Comparison of ENCODE assay signal across 8 cellular contexts in genomic region chr22:49852568-49852897, GRCh38. TPM values are rescaled to one million over a fixed set of nuclear protein-coding genes. Genes with fewer than 3 reads are reported as not detected.
A peak's percentile ranks its signal among the peaks of the same experiment; 100 is the strongest.
DNase-seq lines count a peak whose midpoint lies in the region; ATAC-seq and TF ChIP-seq lines count a peak whose summit lies in the region.
"Not testable (repeated sequence)": the region's sequence is repeated elsewhere in the genome, so short reads cannot be mapped to it uniquely, and the experiment has no call there.

No MANE protein-coding gene starts in this region.

- H3K9me3 ChIP-seq in HAP-1; hepatocyte (ENCODE audit: low read depth); smooth muscle cell (replicated peaks; ENCODE audit: low read depth): not testable (repeated sequence)

- H3K27ac ChIP-seq in RWPE1 (peak overlapping the region; percentile 94), dorsolateral prefrontal cortex (peak overlapping the region in 30 of 59 donors; percentile 75 to 95 (median 88)), hepatocyte (peak overlapping the region; percentile 95), smooth muscle cell (ENCODE audit: low read depth) (peak overlapping the region; percentile 68)

- not testable (repeated sequence) for H3F3A ChIP-seq in smooth muscle cell (ENCODE audit: low read depth)

- H3K9me3 Mint-ChIP-seq in activated naive CD4-positive, alpha-beta T cell treated with anti-CD3 and anti-CD28 coated beads for 36 hours; naive thymus-derived CD8-positive, alpha-beta T cell: not testable (repeated sequence)

- peak overlapping the region; percentile 36 for H3K27ac Mint-ChIP-seq in activated naive CD4-positive, alpha-beta T cell treated with anti-CD3 and anti-CD28 coated beads for 36 hours
- peak overlapping the region in 8 of 10 donors; percentile 23 to 81 (median 67) for H3K27ac Mint-ChIP-seq in naive thymus-derived CD8-positive, alpha-beta T cell

- peak overlapping the region; percentile 73 for H3K4me3 Mint-ChIP-seq in activated naive CD4-positive, alpha-beta T cell treated with anti-CD3 and anti-CD28 coated beads for 36 hours
- H3K4me3 Mint-ChIP-seq in naive thymus-derived CD8-positive, alpha-beta T cell: peak overlapping the region; percentile 61 to 86 (median 71)

- not testable (repeated sequence) for ATAC-seq in naive thymus-derived CD8-positive, alpha-beta T cell

- not testable (repeated sequence) for H3K36me3 Mint-ChIP-seq in activated naive CD4-positive, alpha-beta T cell treated with anti-CD3 and anti-CD28 coated beads for 36 hours (ENCODE audit: low read depth); naive thymus-derived CD8-positive, alpha-beta T cell

- H3K4me3 ChIP-seq in AG04449 (ENCODE audit: low read depth, low read length) (peak overlapping the region; percentile 76), HAP-1 (peak overlapping the region; percentile 67), dorsolateral prefrontal cortex (peak overlapping the region; percentile 59 to 99 (median 90)), hepatocyte (peak overlapping the region; percentile 85), smooth muscle cell (peak overlapping the region; percentile 78)

- 52% methylated on average over 13 of the region's 13 CpGs for WGBS in hepatocyte (ENCODE audit: low lambda C conversion rate, missing lambda C conversion rate)
- WGBS in smooth muscle cell (ENCODE audit: low lambda C conversion rate): 66% methylated on average over 13 of the region's 13 CpGs

- not testable (repeated sequence) for TF ChIP-seq CTCF in AG04449 (IDR thresholded peaks at IDR 0.05; ENCODE audit: insufficient read depth, low read length, missing control alignments); RWPE1 (conservative IDR thresholded peaks at IDR 0.05; ENCODE audit: low read depth); dorsolateral prefrontal cortex (IDR thresholded peaks at IDR 0.05 in 54 of 56, conservative IDR thresholded peaks at IDR 0.05 in 2 of 56; ENCODE audit: low read depth in 1 of 56, partially characterized antibody in 56 of 56); hepatocyte (IDR thresholded peaks at IDR 0.05; ENCODE audit: poor library complexity); smooth muscle cell (IDR thresholded peaks at IDR 0.05; ENCODE audit: borderline replicate concordance, insufficient read depth, poor library complexity, severe bottlenecking)

- H3K79me2 ChIP-seq in hepatocyte (peaks cover 33% of the 10 kb centered on the region), smooth muscle cell (ENCODE audit: low read depth) (peaks cover 34% of the 10 kb centered on the region)

- not testable (repeated sequence) for H3K9me2 ChIP-seq in hepatocyte (replicated peaks; ENCODE audit: insufficient read depth)

- not testable (repeated sequence) for H3K9ac ChIP-seq in smooth muscle cell (ENCODE audit: low read depth)

- peaks cover 40% of the 10 kb centered on the region for H3K4me1 Mint-ChIP-seq in activated naive CD4-positive, alpha-beta T cell treated with anti-CD3 and anti-CD28 coated beads for 36 hours (ENCODE audit: low read depth)
- peaks cover 33 to 52% (median 47%) of the 10 kb centered on the region in 4 donors for H3K4me1 Mint-ChIP-seq in naive thymus-derived CD8-positive, alpha-beta T cell

- H2AFZ ChIP-seq in hepatocyte: peak overlapping the region; percentile 89
- peak overlapping the region; percentile 93 for H2AFZ ChIP-seq in smooth muscle cell (ENCODE audit: low read depth)

- CTCF ChIA-PET in AG04449 (lab: Yijun Ruan, JAX); RWPE1 (lab: Yijun Ruan, JAX); activated naive CD4-positive, alpha-beta T cell treated with anti-CD3 and anti-CD28 coated beads for 36 hours (lab: Charles Lee): not testable (repeated sequence)

- not testable (repeated sequence) for H3K27me3 Mint-ChIP-seq in activated naive CD4-positive, alpha-beta T cell treated with anti-CD3 and anti-CD28 coated beads for 36 hours (ENCODE audit: low read depth); naive thymus-derived CD8-positive, alpha-beta T cell

- peaks cover 13% of the 10 kb centered on the region for H3K4me1 ChIP-seq in HAP-1
- peaks cover 35% of the 10 kb centered on the region for H3K4me1 ChIP-seq in hepatocyte (ENCODE audit: insufficient read depth)
- peaks cover 30% of the 10 kb centered on the region for H3K4me1 ChIP-seq in smooth muscle cell (ENCODE audit: low read depth)

- DNase-seq in AG04449 (ENCODE audit: low read depth, low spot score); HAP-1 (ENCODE audit: low spot score in 2 of 2); RWPE1 (ENCODE audit: low spot score); activated naive CD4-positive, alpha-beta T cell treated with anti-CD3 and anti-CD28 coated beads for 36 hours; dorsolateral prefrontal cortex; hepatocyte (ENCODE audit: low spot score); naive thymus-derived CD8-positive, alpha-beta T cell; smooth muscle cell (lab: John Stamatoyannopoulos, UW; ENCODE audit: unreplicated experiment): not testable (repeated sequence)

- intact Hi-C loops in activated naive CD4-positive, alpha-beta T cell treated with anti-CD3 and anti-CD28 coated beads for 36 hours (cut with micrococcal nuclease): loop anchor here (5.0 kb wide), 1 partner anchor 65 kb away; no protein-coding TSS in a partner anchor
- intact Hi-C loops in dorsolateral prefrontal cortex (cut with DNase I): loop anchor here in 1 of 2 donors (5.0 kb wide), 1 partner anchor 65 kb away; the partner anchor contains the start of genes ALG12 and CRELD2

- H4K20me1 ChIP-seq in hepatocyte (ENCODE audit: insufficient read depth, poor library complexity, severe bottlenecking) (peaks cover 31% of the 10 kb centered on the region), smooth muscle cell (ENCODE audit: low read depth) (peaks cover 34% of the 10 kb centered on the region)

- in situ Hi-C loops in HAP-1 (cut with MboI; ENCODE audit: low sequenced_read_pairs): not testable (repeated sequence)

- H3K4me2 ChIP-seq in hepatocyte: peak overlapping the region; percentile 89
- peak overlapping the region; percentile 93 for H3K4me2 ChIP-seq in smooth muscle cell

- POLR2A ChIA-PET in AG04449 (lab: Yijun Ruan, JAX): interaction anchor here (0.7 kb wide), 1 partner anchor 15 kb away, joined by 3 read pairs; no protein-coding TSS in a partner anchor
- POLR2A ChIA-PET in RWPE1 (lab: Yijun Ruan, JAX; ENCODE audit: low non-redundant PET): not testable (repeated sequence)
- POLR2A ChIA-PET in naive thymus-derived CD8-positive, alpha-beta T cell (lab: Charles Lee): interaction anchor here (1.2 to 2.5 kb wide), 5 partner anchors 14 to 107 kb away, joined by 4 to 14 read pairs (median 6); no protein-coding TSS in a partner anchor

- H3K36me3 ChIP-seq in HAP-1 (replicated peaks); hepatocyte (replicated peaks; ENCODE audit: insufficient read depth, low read depth); smooth muscle cell (ENCODE audit: low read depth): not testable (repeated sequence)

- H3K27me3 ChIP-seq in HAP-1 (ENCODE audit: low read depth) (peaks cover 32% of the 10 kb centered on the region), dorsolateral prefrontal cortex (peaks cover 0 to 35% (median 26%) of the 10 kb centered on the region in 45 donors), hepatocyte (peaks cover 31% of the 10 kb centered on the region), smooth muscle cell (ENCODE audit: low read depth) (peaks cover 50% of the 10 kb centered on the region)

RNA-seq across cellular contexts. Expression of gene ZBED4, which starts 1.1 kb away (rescaled TPM):
- total RNA-seq in activated naive CD4-positive, alpha-beta T cell treated with anti-CD3 and anti-CD28 coated beads for 36 hours: 10 to 100 TPM; 13.0 to 13.1 TPM
- total RNA-seq in dorsolateral prefrontal cortex: 1 to 10 TPM; 4.7 to 8.0 (median 6.5) TPM
- total RNA-seq in hepatocyte: 14.3 and 16.3 TPM in 2 replicates
- polyA plus RNA-seq in hepatocyte: 9.7 and 14.9 TPM in 2 replicates
- total RNA-seq in naive thymus-derived CD8-positive, alpha-beta T cell: 10 to 100 TPM; 17.6 to 18.1 TPM
- polyA plus RNA-seq in naive thymus-derived CD8-positive, alpha-beta T cell: 10 to 100 TPM in 1 of 3 donors, 1 to 10 TPM in 2; 5.5 to 11.4 (median 8.1) TPM
- 16.6 and 16.8 TPM in 2 replicates for total RNA-seq in smooth muscle cell
- polyA plus RNA-seq in smooth muscle cell: 12.1 and 13.1 TPM in 2 replicates

RNA-seq across cellular contexts. Expression of gene BRD1, which starts 24.9 kb away (rescaled TPM):
- total RNA-seq in activated naive CD4-positive, alpha-beta T cell treated with anti-CD3 and anti-CD28 coated beads for 36 hours: 10 to 100 TPM; 26.0 to 27.0 TPM
- 10 to 100 TPM; 23.5 to 55.4 (median 35.6) TPM for total RNA-seq in dorsolateral prefrontal cortex
- total RNA-seq in hepatocyte: 20.1 and 25.9 TPM in 2 replicates
- polyA plus RNA-seq in hepatocyte: 25.0 and 25.7 TPM in 2 replicates
- total RNA-seq in naive thymus-derived CD8-positive, alpha-beta T cell: 10 to 100 TPM; 80.9 to 86.8 TPM
- 1 to 10 TPM; 1.9 to 3.7 (median 2.2) TPM for polyA plus RNA-seq in naive thymus-derived CD8-positive, alpha-beta T cell
- 18.3 and 20.5 TPM in 2 replicates for total RNA-seq in smooth muscle cell
- 15.0 and 21.6 TPM in 2 replicates for polyA plus RNA-seq in smooth muscle cell
